In the genomic region with DNA sequence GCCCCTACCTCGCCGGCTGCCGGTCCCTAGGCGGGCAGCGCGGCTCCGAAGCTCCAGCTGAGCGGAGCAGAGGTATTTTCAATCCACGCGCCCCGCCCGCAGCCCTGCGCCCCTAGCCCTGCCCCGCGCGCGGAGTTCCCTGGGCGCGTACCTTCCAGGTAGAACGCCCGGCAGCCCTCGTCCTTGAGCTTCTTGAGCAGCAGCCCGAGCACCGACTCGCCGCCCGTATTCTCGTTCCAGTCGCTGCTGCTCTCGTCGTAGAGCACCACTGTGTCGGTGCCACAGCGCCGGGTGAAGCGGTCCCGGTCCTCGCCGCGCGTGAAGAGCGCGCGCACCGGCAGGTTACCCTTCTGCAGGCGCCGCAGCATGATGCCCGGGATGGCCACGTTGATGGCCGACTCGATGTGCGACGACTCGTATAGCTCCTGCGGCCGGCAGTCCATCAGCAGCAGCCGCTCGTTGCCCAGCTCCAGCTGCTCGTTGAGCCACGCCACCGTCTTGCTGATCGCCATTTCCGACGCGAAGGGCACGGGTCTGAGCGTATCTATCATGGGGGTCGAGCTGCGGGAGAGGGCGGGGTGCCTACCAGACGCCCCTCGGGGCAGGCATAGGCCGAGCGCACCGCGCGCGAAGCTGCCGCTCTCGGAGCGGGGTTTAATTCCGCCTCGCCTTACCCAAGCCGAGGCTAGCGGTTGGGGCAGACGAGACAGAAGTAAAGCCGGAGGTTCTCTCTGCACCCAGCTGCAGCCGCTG, we compare ENCODE assay signal across 8 cellular contexts. TPM values are rescaled to one million over a fixed set of nuclear protein-coding genes. Genes with fewer than 3 reads are reported as not detected.
DNase-seq lines count a peak whose midpoint lies in the region; ATAC-seq, FAIRE-seq and TF ChIP-seq lines count a peak whose summit lies in the region.

No MANE protein-coding gene starts in this region.

- FAIRE-seq in H1 (lab: Jason Lieb, UNC): no peak

- H2BK5ac ChIP-seq in H1 (ENCODE audit: low read depth, low read length): peak overlapping the region; percentile 93

- H3K36me3 Mint-ChIP-seq in activated CD4-positive, alpha-beta memory T cell treated with anti-CD3 and anti-CD28 coated beads, Interleukin-2, amount 10 ng/mL, durations not matched to agents 7 days and 5 days (ENCODE audit: low read depth): peaks cover 51% of the 10 kb centered on the region

- WGBS in H1 (ENCODE audit: extremely low coverage in 1 of 2, insufficient coverage in 1 of 2, insufficient read length in 1 of 2, insufficient replicate concordance in 2 of 2, low coverage in 1 of 2, low lambda C conversion rate in 2 of 2, missing lambda C conversion rate in 1 of 2), 2 experiments: 1% methylated on average over 82 of the region's 87 CpGs; no CpG with 5 or more reads in 1 of the 2 experiments
- 0% methylated on average over 9 to 41 of the region's 87 CpGs for WGBS in thyroid gland, 2 donors

- POLR2A ChIA-PET in AG04449 (lab: Yijun Ruan, JAX) (interaction anchor here (0.6 to 3.2 kb wide), 17 partner anchors 22 to 328 kb away, joined by 3 to 27 read pairs (median 4); no protein-coding TSS in a partner anchor), H1 (lab: Charles Lee; ENCODE audit: partially characterized antibody) (interaction anchor here (0.7 to 4.8 kb wide), 43 partner anchors 7 to 357 kb away, joined by 3 to 41 read pairs (median 5); a partner anchor contains a TSS)
- POLR2A ChIA-PET in activated CD4-positive, alpha-beta memory T cell treated with anti-CD3 and anti-CD28 coated beads, Interleukin-2, amount 10 ng/mL, durations not matched to agents 7 days and 5 days (lab: Charles Lee): interaction anchor here (0.9 to 10.5 kb wide), 48 partner anchors 10 to 357 kb away, joined by 3 to 293 read pairs (median 10); a partner anchor contains a TSS

- no peak for TF ChIP-seq EP300 in H1 (IDR thresholded peaks at IDR 0.05; ENCODE audit: borderline replicate concordance in 1 of 2, low read depth in 2 of 2, low read length in 2 of 2)

- no peak overlapping the region for H3K14ac ChIP-seq in H1 (ENCODE audit: insufficient read length)

- H2BK120ac ChIP-seq in H1 (replicated peaks; ENCODE audit: low read depth, low read length): no peak overlapping the region

- peaks cover 0 to 41% of the 10 kb centered on the region in 2 experiments; a peak in 3 of 4 replicates for H3K79me2 ChIP-seq in H1 (ENCODE audit: control insufficient read depth in 1 of 2, insufficient read depth in 2 of 2, low read length in 2 of 2)

- peak overlapping the region; percentile 74 for H4K8ac ChIP-seq in H1 (ENCODE audit: extremely low read depth, insufficient read depth, low read length)

- no peaks in the 10 kb centered on the region for H3K27me3 Mint-ChIP-seq in activated CD4-positive, alpha-beta memory T cell treated with anti-CD3 and anti-CD28 coated beads, Interleukin-2, amount 10 ng/mL, durations not matched to agents 7 days and 5 days

- peak overlapping the region; percentile 98 for H3K4me3 Mint-ChIP-seq in activated CD4-positive, alpha-beta memory T cell treated with anti-CD3 and anti-CD28 coated beads, Interleukin-2, amount 10 ng/mL, durations not matched to agents 7 days and 5 days

- peaks cover 0 to 14% (median 3%) of the 10 kb centered on the region in 4 experiments; a peak in 3 of 8 replicates for H3K36me3 ChIP-seq in H1 (ENCODE audit: control insufficient read depth in 2 of 4, insufficient read depth in 4 of 4, low read length in 3 of 4)
- peaks cover 15% of the 10 kb centered on the region for H3K36me3 ChIP-seq in muscle layer of colon (ENCODE audit: insufficient read depth, low read length)
- H3K36me3 ChIP-seq in thyroid gland: peaks cover 4 to 10% of the 10 kb centered on the region in 2 donors

- H3K56ac ChIP-seq in H1 (replicated peaks; ENCODE audit: insufficient read length, low read depth, low read length): peak overlapping the region; percentile 77

- no peaks in the 10 kb centered on the region for H3K9me3 Mint-ChIP-seq in activated CD4-positive, alpha-beta memory T cell treated with anti-CD3 and anti-CD28 coated beads, Interleukin-2, amount 10 ng/mL, durations not matched to agents 7 days and 5 days

- H3K4me1 ChIP-seq in H1 (replicated peaks in 1 of 4; ENCODE audit: control insufficient read depth in 3 of 4, insufficient read depth in 4 of 4, low read length in 3 of 4): peaks cover 15 to 22% (median 19%) of the 10 kb centered on the region in 4 experiments
- H3K4me1 ChIP-seq in muscle layer of colon (ENCODE audit: insufficient read depth, low read length): peaks cover 29% of the 10 kb centered on the region
- H3K4me1 ChIP-seq in thyroid gland: peaks cover 19 to 35% of the 10 kb centered on the region in 2 donors

- peaks cover 31% of the 10 kb centered on the region for H3K23me2 ChIP-seq in H1 (ENCODE audit: low read depth, low read length)

- peak overlapping the region; percentile 82 for H4K91ac ChIP-seq in H1 (replicated peaks; ENCODE audit: insufficient read length, low read length)

- intact Hi-C loops in thyroid gland (cut with DNase I): loop anchor here (5.0 to 10.0 kb wide), 2 partner anchors 106 to 127 kb away; no protein-coding TSS in a partner anchor

- H3K27ac Mint-ChIP-seq in activated CD4-positive, alpha-beta memory T cell treated with anti-CD3 and anti-CD28 coated beads, Interleukin-2, amount 10 ng/mL, durations not matched to agents 7 days and 5 days: peak overlapping the region; percentile 96

- DNase-seq in AG04449 (ENCODE audit: low read depth, low spot score) (no peak), LNCaP clone FGC (ENCODE audit: low read depth) (no peak), H1 (ENCODE audit: low read depth in 1 of 2, low spot score in 2 of 2) (peak in 1 of 2 experiments; percentile 67), thyroid gland (peak; percentile 62 to 70), NCI-H82 treated with DMSO at 0.1 percent for 48 hours (lab: John Stamatoyannopoulos, UW; ENCODE audit: unreplicated experiment) (no peak)
- peak; percentile 49 for DNase-seq in activated CD4-positive, alpha-beta memory T cell treated with anti-CD3 and anti-CD28 coated beads, Interleukin-2, amount 10 ng/mL, durations not matched to agents 7 days and 5 days

- H3K4me3 ChIP-seq in AG04449 (ENCODE audit: low read depth, low read length): peak overlapping the region; percentile 88
- H3K4me3 ChIP-seq in LNCaP clone FGC (ENCODE audit: low read depth, low read length): peak overlapping the region; percentile 53
- peak overlapping the region; percentile 36 to 85 (median 83) for H3K4me3 ChIP-seq in H1 (ENCODE audit: extremely low read depth in 1 of 4, insufficient read depth in 2 of 4, low read depth in 3 of 4, low read length in 4 of 4)
- H3K4me3 ChIP-seq in muscle layer of colon (ENCODE audit: low read depth in 1 of 2, low read length in 2 of 2): peak overlapping the region; percentile 76 to 84
- H3K4me3 ChIP-seq in thyroid gland (replicated peaks in 1 of 3): peak overlapping the region; percentile 28 to 74 (median 74)

- peak overlapping the region; percentile 99 for H3K18ac ChIP-seq in H1 (ENCODE audit: extremely low read depth, low read length)

- H2BK12ac ChIP-seq in H1 (ENCODE audit: low read depth, low read length): peak overlapping the region; percentile 86; the same call in 1 of the 2 replicates

- TF ChIP-seq RAD21 in H1 (IDR thresholded peaks at IDR 0.05 in 1 of 2, conservative IDR thresholded peaks at IDR 0.05 in 1 of 2; ENCODE audit: low read depth in 2 of 2, low read length in 2 of 2): no peak

- H3K27ac ChIP-seq in H1 (ENCODE audit: low read depth, low read length) (peak overlapping the region; percentile 49; the same call in 1 of the 2 replicates), muscle layer of colon (ENCODE audit: low read depth, low read length) (peak overlapping the region; percentile 94), thyroid gland (peak overlapping the region; percentile 97 to 99 (median 98))

- peak overlapping the region; percentile 66; the same call in 1 of the 2 replicates for H2AK5ac ChIP-seq in H1 (ENCODE audit: low read depth, low read length)

- H2BK20ac ChIP-seq in H1 (ENCODE audit: low read length): peak overlapping the region; percentile 54; the same call in 1 of the 2 replicates

- TF ChIP-seq POLR2A in H1 (IDR thresholded peaks at IDR 0.05; ENCODE audit: control extremely low read depth in 1 of 2, low read depth in 2 of 2, low read length in 2 of 2) (no peak), thyroid gland (IDR thresholded peaks at IDR 0.05) (peak in 1 of 2 donors; percentile 25)

- CTCF ChIA-PET in AG04449 (lab: Yijun Ruan, JAX) (interaction anchor here (0.8 to 8.7 kb wide), 10 partner anchors 38 to 332 kb away, joined by 3 to 56 read pairs (median 4); a partner anchor contains a TSS), H1 (lab: Charles Lee; ENCODE audit: partially characterized antibody) (interaction anchor here (0.7 to 3.1 kb wide), 6 partner anchors 12 to 358 kb away, joined by 3 to 28 read pairs (median 4); no protein-coding TSS in a partner anchor)
- CTCF ChIA-PET in activated CD4-positive, alpha-beta memory T cell treated with anti-CD3 and anti-CD28 coated beads, Interleukin-2, amount 10 ng/mL, durations not matched to agents 7 days and 5 days (lab: Charles Lee): interaction anchor here (0.8 to 9.8 kb wide), 18 partner anchors 11 to 332 kb away, joined by 3 to 92 read pairs (median 7); a partner anchor contains a TSS

- H2BK15ac ChIP-seq in H1 (ENCODE audit: low read length): peak overlapping the region; percentile 76; the same call in 1 of the 2 replicates

- peaks cover 8 to 48% (median 28%) of the 10 kb centered on the region in 4 experiments for H3K27me3 ChIP-seq in H1 (replicated peaks in 1 of 4; ENCODE audit: control insufficient read depth in 3 of 4, extremely low read depth in 1 of 4, insufficient read depth in 3 of 4, low read length in 3 of 4)
- no peaks in the 10 kb centered on the region for H3K27me3 ChIP-seq in muscle layer of colon (ENCODE audit: control insufficient read depth in 1 of 2, insufficient read depth in 2 of 2, low read length in 2 of 2)
- H3K27me3 ChIP-seq in thyroid gland: no peaks in the 10 kb centered on the region

- ATAC-seq in GM19324 (IDR thresholded peaks at IDR 0.05; ENCODE audit: low FRiP score, unreplicated experiment): peak; percentile 30

- TF ChIP-seq CTCF in AG04449 (IDR thresholded peaks at IDR 0.05; ENCODE audit: insufficient read depth, low read length, missing control alignments) (no peak), LNCaP clone FGC (IDR thresholded peaks at IDR 0.05; ENCODE audit: control insufficient read depth, extremely low read depth, insufficient read depth) (no peak), H1 (IDR thresholded peaks at IDR 0.05; ENCODE audit: control extremely low read depth in 1 of 3, insufficient read depth in 1 of 3, low read depth in 1 of 3, low read length in 3 of 3) (no peak), thyroid gland (IDR thresholded peaks at IDR 0.05) (no peak)

- peaks cover 54% of the 10 kb centered on the region for H3K4me1 Mint-ChIP-seq in activated CD4-positive, alpha-beta memory T cell treated with anti-CD3 and anti-CD28 coated beads, Interleukin-2, amount 10 ng/mL, durations not matched to agents 7 days and 5 days

- H3K9me3 ChIP-seq in H1 (ENCODE audit: insufficient read depth in 2 of 2, low read depth in 1 of 2, low read length in 1 of 2) (no peaks in the 10 kb centered on the region), muscle layer of colon (ENCODE audit: low read length) (no peaks in the 10 kb centered on the region), thyroid gland (no peaks in the 10 kb centered on the region)

- H3K9ac ChIP-seq in H1 (replicated peaks in 1 of 4; ENCODE audit: extremely low read depth in 1 of 4, low read depth in 3 of 4, low read length in 3 of 4): peak overlapping the region; percentile 43 to 85 (median 72)
- peak overlapping the region; percentile 44 for H3K9ac ChIP-seq in muscle layer of colon (ENCODE audit: low read length)

- peak overlapping the region; percentile 25 for H4K5ac ChIP-seq in H1 (ENCODE audit: insufficient read length, low read depth, low read length)

- peak overlapping the region; percentile 89 for H3K4ac ChIP-seq in H1 (replicated peaks; ENCODE audit: insufficient read length, low read depth, low read length)

- no peak overlapping the region for H3K23ac ChIP-seq in H1 (ENCODE audit: insufficient read length)

- peak overlapping the region; percentile 80 to 98 for H3K4me2 ChIP-seq in H1 (ENCODE audit: insufficient read depth in 1 of 2, low read depth in 2 of 2, low read length in 2 of 2)

- H3K79me1 ChIP-seq in H1 (ENCODE audit: low read depth, low read length): no peaks in the 10 kb centered on the region; the same call in 1 of the 2 replicates

- no peak overlapping the region for H2AFZ ChIP-seq in H1 (ENCODE audit: low read length)

- peaks cover 9 to 15% of the 10 kb centered on the region in 2 experiments for H4K20me1 ChIP-seq in H1 (replicated peaks in 1 of 2; ENCODE audit: control insufficient read depth in 1 of 2, insufficient read depth in 2 of 2, low read length in 2 of 2)

RNA-seq across cellular contexts. Expression of a gene that starts 0.6 kb away (rescaled TPM):
- total RNA-seq in activated CD4-positive, alpha-beta memory T cell treated with anti-CD3 and anti-CD28 coated beads, Interleukin-2, amount 10 ng/mL, durations not matched to agents 7 days and 5 days: 100 to 1,000 TPM; 170 to 171 TPM
- total RNA-seq in H1 (2021; fragmentation: NEBNext Ultra II Directional; extraction: Animal tissue kit (Norgen Biotek cat#: 25700)): 152 and 179 TPM in 2 replicates
- 99.3 and 101 TPM in 2 replicates for polyA plus RNA-seq in H1 (2011; rRNA removed)
- polyA plus RNA-seq in H1 (2011; cell fraction: cytosol; rRNA removed): 57.6 TPM
- polyA plus RNA-seq in H1 (2011; cell fraction: nucleus; rRNA removed): 123 TPM
- 77.6 to 104 TPM (median 87.6 TPM) in 4 replicates for polyA plus RNA-seq in H1 (2012, experiment 1 of 2)
- 27.9 TPM for polyA plus RNA-seq in H1 (2012, experiment 2 of 2)
- polyA plus RNA-seq in H1 (2013, experiment 1 of 2): 87.7 TPM
- 97.5 TPM for polyA plus RNA-seq in H1 (2013, experiment 2 of 2)
- 148 and 173 TPM in 2 replicates for polyA minus RNA-seq in H1 (2011; rRNA and poly(A)+ RNA removed)
- polyA minus RNA-seq in H1 (2011; cell fraction: cytosol; rRNA and poly(A)+ RNA removed): 65.2 TPM
- 159 TPM for polyA minus RNA-seq in H1 (2011; cell fraction: nucleus; rRNA and poly(A)+ RNA removed)
- 10 to 100 TPM; 31.0 to 40.2 (median 33.8) TPM for total RNA-seq in thyroid gland

Comparison
In these comparisons a context has a peak if more than half of its experiments do, and no peak if none do; other contexts are left out.
1. DNase-seq: peak in activated CD4-positive, alpha-beta memory T cell treated with anti-CD3 and anti-CD28 coated beads, Interleukin-2, amount 10 ng/mL, durations not matched to agents 7 days and 5 days (single experiment) and thyroid gland (2 of 2); none in AG04449 (single experiment), LNCaP clone FGC (single experiment) and NCI-H82 treated with DMSO at 0.1 percent for 48 hours (single experiment).
2. Peak in every context shown above with its lines, with median percentiles within 50 percentile points of each other: H3K4me3 ChIP-seq and H3K27ac ChIP-seq.